In the genomic region with DNA sequence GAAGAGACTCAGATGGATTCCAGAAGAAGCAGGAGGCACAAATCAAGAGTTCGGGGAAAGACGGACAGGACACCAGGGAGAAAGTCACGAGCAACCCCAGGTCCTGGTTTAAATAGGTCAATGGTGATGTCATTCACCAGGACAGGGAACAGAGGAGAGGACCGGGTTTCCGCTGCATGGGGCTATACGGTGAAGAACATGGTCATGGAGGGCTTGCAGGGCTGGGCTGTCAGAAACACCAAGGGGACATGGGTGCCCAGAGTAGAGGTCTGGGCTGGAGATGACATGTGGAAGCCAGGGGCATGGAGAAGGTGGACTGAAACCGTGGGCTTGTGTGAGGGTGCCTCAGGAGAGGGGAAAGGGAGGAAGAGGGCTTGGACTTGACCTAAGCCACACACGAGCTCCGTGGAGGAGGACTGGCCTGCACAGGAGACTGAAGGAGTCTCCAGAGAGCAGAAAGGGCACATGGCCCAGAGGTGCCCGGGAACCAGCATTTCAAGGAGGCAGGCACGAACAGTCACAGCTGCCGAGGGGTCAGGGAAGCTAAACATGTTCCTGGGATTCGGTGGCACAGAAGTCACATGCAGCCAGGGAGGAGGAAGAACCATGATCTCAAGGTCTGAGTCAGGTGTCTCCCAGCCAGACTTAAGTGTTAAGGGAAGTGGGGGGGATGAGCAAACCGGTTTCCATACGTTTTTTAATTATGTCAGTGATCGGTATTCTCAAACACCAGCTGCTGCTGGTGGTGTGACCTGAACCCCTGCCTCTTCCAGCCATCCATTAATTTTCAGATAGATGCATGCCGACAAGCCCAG, we compare ENCODE assay signal across 13 cellular contexts. TPM values are rescaled to one million over a fixed set of nuclear protein-coding genes. Genes with fewer than 3 reads are reported as not detected.
A peak's percentile ranks its signal among the peaks of the same experiment; 100 is the strongest.
DNase-seq lines count a peak whose midpoint lies in the region; ATAC-seq, FAIRE-seq and TF ChIP-seq lines count a peak whose summit lies in the region.
"Had no signal": no experiment of that assay in that cellular context is flagged by ENCODE, and none has a peak within 500 bp of the region (broad histone marks: within the 10 kb centered on the region; RNA-seq: fewer than 3 reads in every experiment).

No MANE protein-coding gene starts in this region.

- no peak overlapping the region for H3K4me3 ChIP-seq in WERI-Rb-1 (ENCODE audit: low read depth, low read length)
- no peak overlapping the region for H3K4me3 ChIP-seq in heart left ventricle
- no peak overlapping the region for H3K4me3 ChIP-seq in trophoblast cell (ENCODE audit: low read depth, low read length)
- no peak overlapping the region for H3K4me3 ChIP-seq in esophagus squamous epithelium

- H2BK5ac ChIP-seq in trophoblast cell (ENCODE audit: low read depth, low read length, poor library complexity): no peak overlapping the region

- H3K79me2 ChIP-seq in trophoblast cell (ENCODE audit: control insufficient read depth, insufficient read depth, low read length, poor library complexity): no peaks in the 10 kb centered on the region

- H3K4me1 ChIP-seq in heart left ventricle (peaks cover 0 to 50% (median 26%) of the 10 kb centered on the region in 12 donors), trophoblast cell (ENCODE audit: control insufficient read depth in 1 of 2, insufficient read depth in 2 of 2, low read length in 2 of 2) (peaks cover 13 to 18% of the 10 kb centered on the region in 2 experiments), esophagus squamous epithelium (peaks cover 0 to 37% (median 5%) of the 10 kb centered on the region in 3 donors)

- H3K9me3 ChIP-seq in WERI-Rb-1 (ENCODE audit: severe bottlenecking) (no peaks in the 10 kb centered on the region), heart left ventricle (no peaks in the 10 kb centered on the region), trophoblast cell (ENCODE audit: insufficient read depth, low read depth, low read length) (no peaks in the 10 kb centered on the region), esophagus squamous epithelium (no peaks in the 10 kb centered on the region)

- no peak for TF ChIP-seq CTCF in WERI-Rb-1 (IDR thresholded peaks at IDR 0.05; ENCODE audit: low read depth, low read length)
- TF ChIP-seq CTCF in heart left ventricle (IDR thresholded peaks at IDR 0.05): no peak
- no peak for TF ChIP-seq CTCF in esophagus squamous epithelium (IDR thresholded peaks at IDR 0.05)

- no peaks in the 10 kb centered on the region for H3K27me3 ChIP-seq in WERI-Rb-1 (ENCODE audit: insufficient read depth, low read depth, severe bottlenecking)
- H3K27me3 ChIP-seq in heart left ventricle: no peaks in the 10 kb centered on the region
- no peaks in the 10 kb centered on the region for H3K27me3 ChIP-seq in trophoblast cell (ENCODE audit: insufficient read depth, low read length)
- peaks cover 0 to 9% (median 0%) of the 10 kb centered on the region in 4 donors for H3K27me3 ChIP-seq in esophagus squamous epithelium

- no peak overlapping the region for H2AFZ ChIP-seq in trophoblast cell (ENCODE audit: insufficient read depth, low read length, poor library complexity)

- H4K8ac ChIP-seq in trophoblast cell (ENCODE audit: low read depth, low read length): no peak overlapping the region

- H3K4me2 ChIP-seq in trophoblast cell (ENCODE audit: low read length): no peak overlapping the region

- H4K91ac ChIP-seq in trophoblast cell (ENCODE audit: low read depth, low read length): peak overlapping the region; percentile 4

- intact Hi-C loops in heart left ventricle (cut with DNase I): loop anchor here in 4 of 10 donors (2.0 to 10.0 kb wide), 4 partner anchors 51 to 189 kb away; no protein-coding TSS in a partner anchor
- intact Hi-C loops in esophagus squamous epithelium (cut with DNase I): no loop called here

- no peak overlapping the region for H3K23ac ChIP-seq in trophoblast cell (ENCODE audit: low read length)

- H2BK12ac ChIP-seq in trophoblast cell (ENCODE audit: low read length): no peak overlapping the region

- no peak overlapping the region for H3K14ac ChIP-seq in trophoblast cell (ENCODE audit: low read length)

- ATAC-seq in heart left ventricle (peak; percentile 21 to 49 (median 34)), GM21786 (IDR thresholded peaks at IDR 0.05; ENCODE audit: unreplicated experiment) (no peak), GM21367 (IDR thresholded peaks at IDR 0.05; ENCODE audit: unreplicated experiment) (no peak)
- ATAC-seq: activated T-cell treated with anti-CD3 and anti-CD28 coated beads, Interleukin-2, amount 50 U/mL, for 72 hours had no signal

- no peak overlapping the region for H2BK120ac ChIP-seq in trophoblast cell (ENCODE audit: insufficient read depth, low read length, poor library complexity)

- no peak overlapping the region for H3K4ac ChIP-seq in trophoblast cell (ENCODE audit: low read depth, low read length)

- H3K36me3 ChIP-seq in WERI-Rb-1: peaks cover 32% of the 10 kb centered on the region
- H3K36me3 ChIP-seq in heart left ventricle: peaks cover 0 to 31% (median 20%) of the 10 kb centered on the region in 9 donors
- H3K36me3 ChIP-seq in trophoblast cell (ENCODE audit: control insufficient read depth in 1 of 2, insufficient read depth in 2 of 2, low read length in 2 of 2): peaks cover 12 to 14% of the 10 kb centered on the region in 2 experiments
- H3K36me3 ChIP-seq in esophagus squamous epithelium: peaks cover 1 to 24% (median 1%) of the 10 kb centered on the region in 3 donors

- no peak for FAIRE-seq in GM12891 (lab: Jason Lieb, UNC)

- H3K27ac ChIP-seq in WERI-Rb-1: no peak overlapping the region
- H3K27ac ChIP-seq in heart left ventricle: peak overlapping the region in 3 of 12 donors; percentile 15 to 19 (median 16)
- no peak overlapping the region for H3K27ac ChIP-seq in trophoblast cell (ENCODE audit: low read depth, low read length)
- peak overlapping the region in 1 of 4 donors; percentile 17 for H3K27ac ChIP-seq in esophagus squamous epithelium

- no peak overlapping the region for H4K12ac ChIP-seq in trophoblast cell (ENCODE audit: low read depth, low read length)

- whole genome bisulfite sequencing in heart left ventricle, 4 donors: 37 to 46% (median 42%) methylated on average over 17 of the region's 17 CpGs
- no CpG with 5 or more reads among the region's 17 CpGs for WGBS in trophoblast cell (ENCODE audit: extremely low coverage, insufficient coverage, insufficient read length)
- 55 to 70% methylated on average over 12 to 16 of the region's 17 CpGs for WGBS in esophagus squamous epithelium, 2 donors

- H2AK5ac ChIP-seq in trophoblast cell (ENCODE audit: low read length): no peak overlapping the region

- no peak for DNase-seq in GM12891 (ENCODE audit: insufficient read length, low spot score)
- peak; percentile 25 for DNase-seq in WERI-Rb-1
- peak in 2 of 5 donors; percentile 30 to 47 for DNase-seq in heart left ventricle
- DNase-seq in trophoblast cell: peak; percentile 63 to 72
- DNase-seq in NCI-H1417 treated with DMSO at 0.1 percent for 48 hours (lab: John Stamatoyannopoulos, UW): no peak
- no peak for DNase-seq in esophagus squamous epithelium (lab: John Stamatoyannopoulos, UW)
- DNase-seq: activated T-cell treated with anti-CD3 and anti-CD28 coated beads, Interleukin-2, amount 50 U/mL, for 72 hours; DMS79; NCI-H1417; NCI-H69; SHP77 had no signal

- peaks cover 5% of the 10 kb centered on the region for H3K79me1 ChIP-seq in trophoblast cell (ENCODE audit: low read length)

- H3K9ac ChIP-seq in trophoblast cell (ENCODE audit: low read length): no peak overlapping the region

- peak; percentile 37; the same call in 1 of the 2 replicates for TF ChIP-seq POLR2A in GM12891 (IDR thresholded peaks at IDR 0.05; ENCODE audit: low read depth, low read length)
- no peak for TF ChIP-seq POLR2A in heart left ventricle (IDR thresholded peaks at IDR 0.05)
- no peak for TF ChIP-seq POLR2A in esophagus squamous epithelium (IDR thresholded peaks at IDR 0.05)

- H3K18ac ChIP-seq in trophoblast cell (ENCODE audit: low read length): no peak overlapping the region

TF ChIP-seq in GM12891, 5 proteins besides CTCF, POLR2A, EP300 and RAD21:
- TF ChIP-seq POLR2AphosphoS5 (IDR thresholded peaks at IDR 0.05; ENCODE audit: low read depth, low read length): peak; percentile 54
- TF ChIP-seq POU2F2 (IDR thresholded peaks at IDR 0.05; ENCODE audit: low read depth, low read length): 0 out of 2 replicates have a peak, but pooled peaks have one; percentile 10
- TF ChIP-seq SPI1 (IDR thresholded peaks at IDR 0.05; ENCODE audit: low read depth, low read length): no peak

RNA-seq across cellular contexts. Expression of gene RPL32, which starts 54.2 kb away (rescaled TPM):
- polyA plus RNA-seq in GM12891 (2012; ENCODE audit: low read depth, missing spikeins): 5,644 TPM
- total RNA-seq in heart left ventricle (1,000 to 10,000 TPM in 3 of 9 donors, 100 to 1,000 TPM in 6; 377 to 1,128 (median 947) TPM), esophagus squamous epithelium (100 to 1,000 TPM; 657 to 937 (median 873) TPM)
- 1,000 to 10,000 TPM; 1,409 to 1,620 TPM for polyA plus RNA-seq in heart left ventricle
- 1,121 and 1,210 TPM in 2 replicates for polyA plus RNA-seq in trophoblast cell (2013)

Comparison
In these comparisons a context has a peak if more than half of its experiments do, and no peak if none do; other contexts are left out.
1. DNase-seq: peak in WERI-Rb-1 (single experiment) and trophoblast cell (2 of 2); none in GM12891 (single experiment), NCI-H1417 treated with DMSO at 0.1 percent for 48 hours (single experiment) and esophagus squamous epithelium (single experiment).
2. ATAC-seq: peak in heart left ventricle (4 of 4); none in GM21786 (single experiment) and GM21367 (single experiment).